ENCODE assay signal across 19 cellular contexts in genomic region chr11:102292951-102293350, GRCh38. TPM values are rescaled to one million over a fixed set of nuclear protein-coding genes. Genes with fewer than 3 reads are reported as not detected.
DNase-seq lines count a peak whose midpoint lies in the region; ATAC-seq and TF ChIP-seq lines count a peak whose summit lies in the region.
"Had no signal": no experiment of that assay in that cellular context is flagged by ENCODE, and none has a peak within 500 bp of the region (broad histone marks: within the 10 kb centered on the region; RNA-seq: fewer than 3 reads in every experiment).

No MANE protein-coding gene starts in this region.

- H3K4me3 Mint-ChIP-seq in activated T-cell treated with anti-CD3 and anti-CD28 coated beads, Interleukin-2, amount 50 U/mL, for 72 hours: peak overlapping the region; percentile 49 to 61
- H3K4me3 Mint-ChIP-seq in activated T-helper 1 cell treated with anti-CD3 and anti-CD28 coated beads, Interleukin-12 subunit alpha, Interleukin-12 subunit beta, Interleukin-2, Interleukin-4 antibody, amounts not matched to agents 30 ng/mL and 10 ng/mL and 1 ng/mL, durations not matched to agents 14 hours and 24 hours and 36 hours: no peak overlapping the region
- H3K4me3 Mint-ChIP-seq in stimulated activated effector memory CD8-positive, alpha-beta T cell treated with anti-CD3 and anti-CD28 coated beads, Interleukin-12 subunit alpha, Interleukin-12 subunit beta, amount 100 ng/mL, for 72 hours: peak overlapping the region; percentile 78
- H3K4me3 Mint-ChIP-seq in Caco-2 (ENCODE audit: unreplicated experiment): no peak overlapping the region
- H3K4me3 Mint-ChIP-seq: activated naive CD8-positive, alpha-beta T cell treated with anti-CD3 and anti-CD28 coated beads, Interleukin-2, amount 10 ng/mL, durations not matched to agents 7 days and 5 days had no signal

- H3K36me3 ChIP-seq in tibial artery (no peaks in the 10 kb centered on the region), Caco-2 (ENCODE audit: control insufficient read depth, insufficient read depth, low read length) (no peaks in the 10 kb centered on the region)
- H3K36me3 ChIP-seq: lower lobe of right lung had no signal

- TF ChIP-seq CTCF in tibial artery (IDR thresholded peaks at IDR 0.05) (no peak), Caco-2 (IDR thresholded peaks at IDR 0.05; ENCODE audit: insufficient read depth in 1 of 2, low read depth in 1 of 2, low read length in 1 of 2, severe bottlenecking in 1 of 2, unreplicated experiment in 1 of 2) (no peak)

- no peak overlapping the region for H3K4me3 ChIP-seq in tibial artery
- H3K4me3 ChIP-seq in Caco-2 (ENCODE audit: low read depth, low read length): no peak overlapping the region
- H3K4me3 ChIP-seq: SK-N-MC had no signal

- intact Hi-C loops in activated T-helper 1 cell treated with anti-CD3 and anti-CD28 coated beads, Interleukin-12 subunit alpha, Interleukin-12 subunit beta, Interleukin-2, Interleukin-4 antibody, amounts not matched to agents 30 ng/mL and 10 ng/mL and 1 ng/mL, durations not matched to agents 14 hours and 24 hours and 36 hours (cut with micrococcal nuclease): no loop called here
- intact Hi-C loops in tibial artery (cut with DNase I; ENCODE audit: low total_unique reads): loop anchor here (5.0 kb wide), 1 partner anchor 44 kb away; no protein-coding TSS in a partner anchor
- intact Hi-C loops in Caco-2 (cut with micrococcal nuclease; ENCODE audit: unreplicated experiment): no loop called here

- DNase-seq in activated T-cell treated with anti-CD3 and anti-CD28 coated beads, Interleukin-2, amount 50 U/mL, for 72 hours: no peak
- DNase-seq in activated T-cell treated with anti-CD3 and anti-CD28 coated beads for 4 hours: no peak
- peak; percentile 38 for DNase-seq in NCI-H774 (lab: John Stamatoyannopoulos, UW)
- DNase-seq in activated T-helper 1 cell treated with anti-CD3 and anti-CD28 coated beads, Interleukin-12 subunit alpha, Interleukin-12 subunit beta, Interleukin-2, Interleukin-4 antibody, amounts not matched to agents 30 ng/mL and 10 ng/mL and 1 ng/mL, durations not matched to agents 14 hours and 24 hours and 36 hours (ENCODE audit: low spot score): no peak
- DNase-seq in stimulated activated effector memory CD8-positive, alpha-beta T cell treated with anti-CD3 and anti-CD28 coated beads, Interleukin-12 subunit alpha, Interleukin-12 subunit beta, amount 100 ng/mL, for 72 hours (ENCODE audit: low spot score in 2 of 2): no peak
- no peak for DNase-seq in tibial artery
- DNase-seq in Caco-2: no peak
- no peak for DNase-seq in NCI-H526 (lab: John Stamatoyannopoulos, UW)
- DNase-seq: activated naive CD8-positive, alpha-beta T cell treated with anti-CD3 and anti-CD28 coated beads, Interleukin-2, amount 10 ng/mL, durations not matched to agents 7 days and 5 days; C1 segment of cervical spinal cord; EL; head of caudate nucleus; kidney glomerular epithelial cell; lower lobe of right lung; NCI-H1417 treated with DMSO at 0.1 percent for 48 hours; NCI-H510A; RPMI8226 had no signal

- POLR2A ChIA-PET in Caco-2 (lab: Charles Lee): no interaction called here

- H3K4me1 ChIP-seq in tibial artery (peaks cover 0 to 33% (median 10%) of the 10 kb centered on the region in 4 donors), Caco-2 (no peaks in the 10 kb centered on the region)

- H3K27ac ChIP-seq in tibial artery: no peak overlapping the region
- H3K27ac ChIP-seq: KMS-11, lower lobe of right lung, SK-N-MC had no signal

- H3K27ac Mint-ChIP-seq in activated T-cell treated with anti-CD3 and anti-CD28 coated beads, Interleukin-2, amount 50 U/mL, for 72 hours: peak overlapping the region; percentile 76
- H3K27ac Mint-ChIP-seq in activated T-helper 1 cell treated with anti-CD3 and anti-CD28 coated beads, Interleukin-12 subunit alpha, Interleukin-12 subunit beta, Interleukin-2, Interleukin-4 antibody, amounts not matched to agents 30 ng/mL and 10 ng/mL and 1 ng/mL, durations not matched to agents 14 hours and 24 hours and 36 hours: peak overlapping the region; percentile 10
- peak overlapping the region; percentile 52 for H3K27ac Mint-ChIP-seq in stimulated activated effector memory CD8-positive, alpha-beta T cell treated with anti-CD3 and anti-CD28 coated beads, Interleukin-12 subunit alpha, Interleukin-12 subunit beta, amount 100 ng/mL, for 72 hours
- no peak overlapping the region for H3K27ac Mint-ChIP-seq in Caco-2 (ENCODE audit: unreplicated experiment)
- H3K27ac Mint-ChIP-seq: activated naive CD8-positive, alpha-beta T cell treated with anti-CD3 and anti-CD28 coated beads, Interleukin-2, amount 10 ng/mL, durations not matched to agents 7 days and 5 days had no signal

- no peaks in the 10 kb centered on the region for H3K27me3 Mint-ChIP-seq in activated T-cell treated with anti-CD3 and anti-CD28 coated beads, Interleukin-2, amount 50 U/mL, for 72 hours (ENCODE audit: low read depth)
- no peaks in the 10 kb centered on the region for H3K27me3 Mint-ChIP-seq in activated T-helper 1 cell treated with anti-CD3 and anti-CD28 coated beads, Interleukin-12 subunit alpha, Interleukin-12 subunit beta, Interleukin-2, Interleukin-4 antibody, amounts not matched to agents 30 ng/mL and 10 ng/mL and 1 ng/mL, durations not matched to agents 14 hours and 24 hours and 36 hours (ENCODE audit: insufficient read depth)
- no peaks in the 10 kb centered on the region for H3K27me3 Mint-ChIP-seq in Caco-2 (ENCODE audit: insufficient read depth, unreplicated experiment)
- H3K27me3 Mint-ChIP-seq: activated naive CD8-positive, alpha-beta T cell treated with anti-CD3 and anti-CD28 coated beads, Interleukin-2, amount 10 ng/mL, durations not matched to agents 7 days and 5 days had no signal

- H3K27me3 ChIP-seq in tibial artery (no peaks in the 10 kb centered on the region), Caco-2 (replicated peaks; ENCODE audit: control insufficient read depth, insufficient read depth, low read length) (no peaks in the 10 kb centered on the region)

- peaks cover 0 to 6% of the 10 kb centered on the region in 2 donors for H3K36me3 Mint-ChIP-seq in activated T-cell treated with anti-CD3 and anti-CD28 coated beads, Interleukin-2, amount 50 U/mL, for 72 hours (ENCODE audit: insufficient read depth in 2 of 2)
- peaks cover 3% of the 10 kb centered on the region for H3K36me3 Mint-ChIP-seq in activated T-helper 1 cell treated with anti-CD3 and anti-CD28 coated beads, Interleukin-12 subunit alpha, Interleukin-12 subunit beta, Interleukin-2, Interleukin-4 antibody, amounts not matched to agents 30 ng/mL and 10 ng/mL and 1 ng/mL, durations not matched to agents 14 hours and 24 hours and 36 hours (ENCODE audit: low read depth)
- H3K36me3 Mint-ChIP-seq in stimulated activated effector memory CD8-positive, alpha-beta T cell treated with anti-CD3 and anti-CD28 coated beads, Interleukin-12 subunit alpha, Interleukin-12 subunit beta, amount 100 ng/mL, for 72 hours: no peaks in the 10 kb centered on the region
- H3K36me3 Mint-ChIP-seq in Caco-2 (ENCODE audit: insufficient read depth, unreplicated experiment): no peaks in the 10 kb centered on the region

- no peak for ATAC-seq in activated T-cell treated with anti-CD3 and anti-CD28 coated beads, Interleukin-2, amount 50 U/mL, for 72 hours (replicated peaks in 1 of 2)
- ATAC-seq in stimulated activated effector memory CD8-positive, alpha-beta T cell treated with anti-CD3 and anti-CD28 coated beads, Interleukin-12 subunit alpha, Interleukin-12 subunit beta, amount 100 ng/mL, for 72 hours: no peak
- ATAC-seq: lower lobe of right lung had no signal

- no peaks in the 10 kb centered on the region for H3K9me3 Mint-ChIP-seq in activated T-cell treated with anti-CD3 and anti-CD28 coated beads, Interleukin-2, amount 50 U/mL, for 72 hours
- H3K9me3 Mint-ChIP-seq in activated T-helper 1 cell treated with anti-CD3 and anti-CD28 coated beads, Interleukin-12 subunit alpha, Interleukin-12 subunit beta, Interleukin-2, Interleukin-4 antibody, amounts not matched to agents 30 ng/mL and 10 ng/mL and 1 ng/mL, durations not matched to agents 14 hours and 24 hours and 36 hours: no peaks in the 10 kb centered on the region
- H3K9me3 Mint-ChIP-seq in stimulated activated effector memory CD8-positive, alpha-beta T cell treated with anti-CD3 and anti-CD28 coated beads, Interleukin-12 subunit alpha, Interleukin-12 subunit beta, amount 100 ng/mL, for 72 hours: no peaks in the 10 kb centered on the region
- no peaks in the 10 kb centered on the region for H3K9me3 Mint-ChIP-seq in Caco-2 (ENCODE audit: unreplicated experiment)
- H3K9me3 Mint-ChIP-seq: activated naive CD8-positive, alpha-beta T cell treated with anti-CD3 and anti-CD28 coated beads, Interleukin-2, amount 10 ng/mL, durations not matched to agents 7 days and 5 days had no signal

- H3K9me3 ChIP-seq in tibial artery: no peaks in the 10 kb centered on the region
- H3K9me3 ChIP-seq in Caco-2: no peaks in the 10 kb centered on the region
- H3K9me3 ChIP-seq: lower lobe of right lung had no signal

- peaks cover 55% of the 10 kb centered on the region for H3K4me1 Mint-ChIP-seq in activated T-cell treated with anti-CD3 and anti-CD28 coated beads, Interleukin-2, amount 50 U/mL, for 72 hours (ENCODE audit: low read depth)
- peaks cover 52% of the 10 kb centered on the region for H3K4me1 Mint-ChIP-seq in activated T-helper 1 cell treated with anti-CD3 and anti-CD28 coated beads, Interleukin-12 subunit alpha, Interleukin-12 subunit beta, Interleukin-2, Interleukin-4 antibody, amounts not matched to agents 30 ng/mL and 10 ng/mL and 1 ng/mL, durations not matched to agents 14 hours and 24 hours and 36 hours (ENCODE audit: low read depth)
- peaks cover 28% of the 10 kb centered on the region for H3K4me1 Mint-ChIP-seq in stimulated activated effector memory CD8-positive, alpha-beta T cell treated with anti-CD3 and anti-CD28 coated beads, Interleukin-12 subunit alpha, Interleukin-12 subunit beta, amount 100 ng/mL, for 72 hours
- peaks cover 6% of the 10 kb centered on the region for H3K4me1 Mint-ChIP-seq in Caco-2 (ENCODE audit: low read depth, unreplicated experiment)

- CTCF ChIA-PET in Caco-2 (lab: Charles Lee): interaction anchor here (2.4 kb wide), 1 partner anchor 373 kb away, joined by 13 read pairs; no protein-coding TSS in a partner anchor

- no TSS peak for BruUV-seq in Caco-2 (replicated peaks; lab: Mats Ljungman, UMichigan)

RNA-seq across cellular contexts. Expression of gene BIRC3, which starts 24.3 kb away (rescaled TPM):
- total RNA-seq in activated T-cell treated with anti-CD3 and anti-CD28 coated beads, Interleukin-2, amount 50 U/mL, for 72 hours: 100 to 1,000 TPM; 123 to 155 TPM
- total RNA-seq in activated T-helper 1 cell treated with anti-CD3 and anti-CD28 coated beads, Interleukin-12 subunit alpha, Interleukin-12 subunit beta, Interleukin-2, Interleukin-4 antibody, amounts not matched to agents 30 ng/mL and 10 ng/mL and 1 ng/mL, durations not matched to agents 14 hours and 24 hours and 36 hours: 101 and 108 TPM in 2 replicates
- total RNA-seq in Caco-2 (2022): 1.4 and 2.2 TPM in 2 replicates

RNA-seq across cellular contexts. Expression of gene BIRC2, which starts 54.1 kb away (rescaled TPM):
- 10 to 100 TPM; 38.3 to 44.4 TPM for total RNA-seq in activated T-cell treated with anti-CD3 and anti-CD28 coated beads, Interleukin-2, amount 50 U/mL, for 72 hours
- total RNA-seq in activated T-helper 1 cell treated with anti-CD3 and anti-CD28 coated beads, Interleukin-12 subunit alpha, Interleukin-12 subunit beta, Interleukin-2, Interleukin-4 antibody, amounts not matched to agents 30 ng/mL and 10 ng/mL and 1 ng/mL, durations not matched to agents 14 hours and 24 hours and 36 hours: 30.6 and 33.3 TPM in 2 replicates
- total RNA-seq in Caco-2 (2022): 52.7 and 53.5 TPM in 2 replicates

Comparison
In these comparisons a context has a peak if more than half of its experiments do, and no peak if none do; other contexts are left out.
1. H3K4me3 Mint-ChIP-seq: peak in activated T-cell treated with anti-CD3 and anti-CD28 coated beads, Interleukin-2, amount 50 U/mL, for 72 hours (2 of 2) and stimulated activated effector memory CD8-positive, alpha-beta T cell treated with anti-CD3 and anti-CD28 coated beads, Interleukin-12 subunit alpha, Interleukin-12 subunit beta, amount 100 ng/mL, for 72 hours (single experiment); none in activated T-helper 1 cell treated with anti-CD3 and anti-CD28 coated beads, Interleukin-12 subunit alpha, Interleukin-12 subunit beta, Interleukin-2, Interleukin-4 antibody, amounts not matched to agents 30 ng/mL and 10 ng/mL and 1 ng/mL, durations not matched to agents 14 hours and 24 hours and 36 hours (single experiment) and Caco-2 (single experiment).
2. RNA of gene BIRC3, which starts 24.3 kb away (total RNA-seq): 123 to 155 TPM in activated T-cell treated with anti-CD3 and anti-CD28 coated beads, Interleukin-2, amount 50 U/mL, for 72 hours and 101 to 108 TPM in activated T-helper 1 cell treated with anti-CD3 and anti-CD28 coated beads, Interleukin-12 subunit alpha, Interleukin-12 subunit beta, Interleukin-2, Interleukin-4 antibody, amounts not matched to agents 30 ng/mL and 10 ng/mL and 1 ng/mL, durations not matched to agents 14 hours and 24 hours and 36 hours; 1.4 to 2.2 TPM in Caco-2; every median in the first group is over 10 times any median in the second.